22 cellular contexts compared by ENCODE assay signal in the genomic region with DNA sequence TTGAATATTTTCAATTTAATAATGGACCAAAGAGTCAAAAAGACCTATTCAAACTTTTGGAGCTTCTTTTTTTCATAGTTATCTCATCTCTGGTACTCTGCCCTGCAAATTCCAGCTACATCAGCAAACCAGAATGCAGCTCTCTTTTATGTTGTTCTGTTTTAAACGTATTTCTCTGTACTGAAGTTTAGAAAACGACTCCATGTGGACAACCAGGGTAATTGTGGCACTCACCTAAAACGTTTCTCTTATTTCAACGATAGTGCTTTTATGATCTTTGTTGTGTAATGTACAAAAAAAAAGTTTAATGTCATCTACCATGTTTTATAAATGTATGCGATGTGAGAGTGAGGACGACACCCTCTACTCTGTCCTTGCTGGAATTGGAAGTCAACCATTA.
A peak's percentile ranks its signal among the peaks of the same experiment; 100 is the strongest.
DNase-seq lines count a peak whose midpoint lies in the region; ATAC-seq and TF ChIP-seq lines count a peak whose summit lies in the region.
"Had no signal": no experiment of that assay in that cellular context is flagged by ENCODE, and none has a peak within 500 bp of the region (broad histone marks: within the 10 kb centered on the region; RNA-seq: fewer than 3 reads in every experiment).

No MANE protein-coding gene starts in this region.

- no peaks in the 10 kb centered on the region for H3K9me3 ChIP-seq in SK-N-SH
- no peaks in the 10 kb centered on the region for H3K9me3 ChIP-seq in endodermal cell (ENCODE audit: control insufficient read depth, low read length)
- H3K9me3 ChIP-seq: BE2C had no signal

- DNase-seq in SK-N-SH, result no peak
- DNase-seq in LNCaP clone FGC (ENCODE audit: low read depth), result no peak
- DNase-seq in RPMI8226, result peak; percentile 53
- no peak for DNase-seq in endodermal cell
- DNase-seq in AML-193 (lab: John Stamatoyannopoulos, UW), result no peak
- DNase-seq: BE2C; C1 segment of cervical spinal cord; CD4-positive, alpha-beta memory T cell; DMS53; DND-41; EL; GOT3; H7; HFFc6; IMR-90 had no signal

- H3K4me1 ChIP-seq in SK-N-SH (ENCODE audit: control insufficient read depth in 1 of 2, insufficient read depth in 2 of 2, low read depth in 1 of 2, low read length in 1 of 2) (no peaks in the 10 kb centered on the region), endodermal cell (ENCODE audit: control insufficient read depth, insufficient read depth, low read length) (no peaks in the 10 kb centered on the region)
- H3K4me1 ChIP-seq: BE2C had no signal

- H2AFZ ChIP-seq in SK-N-SH (ENCODE audit: low read depth), result no peak overlapping the region

- TF ChIP-seq CTCF in SK-N-SH (IDR thresholded peaks at IDR 0.05) (peak; percentile 28; the same call in 1 of the 2 replicates), LNCaP clone FGC (IDR thresholded peaks at IDR 0.05; ENCODE audit: control insufficient read depth, extremely low read depth, insufficient read depth) (0 out of 2 replicates have a peak, but pooled peaks have one; percentile 25), endodermal cell (conservative IDR thresholded peaks at IDR 0.05) (peak; percentile 15)

- H3K27ac ChIP-seq in SK-N-SH (ENCODE audit: low read depth in 2 of 2, low read length in 1 of 2) (no peak overlapping the region), endodermal cell (ENCODE audit: low read depth, low read length) (no peak overlapping the region)
- H3K27ac ChIP-seq: 22Rv1 had no signal

- 12% methylated on average over 6 of the region's 6 CpGs for WGBS in SK-N-SH (ENCODE audit: low lambda C conversion rate)
- 60 to 91% methylated on average over 1 to 6 of the region's 6 CpGs for WGBS in endodermal cell (ENCODE audit: insufficient coverage in 1 of 2, insufficient read length in 1 of 2), 2 experiments

- POLR2A ChIA-PET in SK-N-SH (lab: Yijun Ruan, JAX), result no interaction called here

- H3K4me1 Mint-ChIP-seq in endodermal cell, result peaks cover 4% of the 10 kb centered on the region
- H3K4me1 Mint-ChIP-seq: CD4-positive, alpha-beta memory T cell had no signal

- no peaks in the 10 kb centered on the region for H3K27me3 Mint-ChIP-seq in endodermal cell (ENCODE audit: insufficient read depth)
- H3K27me3 Mint-ChIP-seq: CD4-positive, alpha-beta memory T cell had no signal

- TF ChIP-seq RAD21 in SK-N-SH (IDR thresholded peaks at IDR 0.05; ENCODE audit: low read length), result no peak

- H3K4me2 ChIP-seq in SK-N-SH, result no peak overlapping the region

- no peaks in the 10 kb centered on the region for H3K9me2 ChIP-seq in SK-N-SH

- no peak overlapping the region for H3K9ac ChIP-seq in SK-N-SH
- no peak overlapping the region for H3K9ac ChIP-seq in endodermal cell (ENCODE audit: extremely low read depth, low read length, poor library complexity, severe bottlenecking)

- ATAC-seq in SK-N-SH treated with all-trans-retinoic acid at 6 μM for 48 hours (no peak), HG02885 (IDR thresholded peaks at IDR 0.05; ENCODE audit: poor library complexity, unreplicated experiment) (no peak), HG02678 (IDR thresholded peaks at IDR 0.05; ENCODE audit: unreplicated experiment) (no peak)
- ATAC-seq: GM12878, HCT116, K562 had no signal

- H3K4me3 ChIP-seq in SK-N-SH (ENCODE audit: low read depth in 2 of 2, low read length in 1 of 2) (no peak overlapping the region), LNCaP clone FGC (ENCODE audit: low read depth, low read length) (no peak overlapping the region), endodermal cell (ENCODE audit: low read length) (no peak overlapping the region)
- H3K4me3 ChIP-seq: GM12878, K562 had no signal

- H3K79me2 ChIP-seq in SK-N-SH (ENCODE audit: insufficient read depth), result no peaks in the 10 kb centered on the region

- CTCF ChIA-PET in SK-N-SH (lab: Yijun Ruan, JAX), result interaction anchor here (0.8 kb wide), 1 partner anchor 63 kb away, joined by 3 read pairs; no protein-coding TSS in a partner anchor

- H3K36me3 ChIP-seq in SK-N-SH (replicated peaks in 1 of 2; ENCODE audit: control insufficient read depth in 1 of 2, insufficient read depth in 2 of 2, low read length in 1 of 2), result no peaks in the 10 kb centered on the region
- no peaks in the 10 kb centered on the region for H3K36me3 ChIP-seq in endodermal cell (ENCODE audit: control insufficient read depth, insufficient read depth, low read length)
- H3K36me3 ChIP-seq: BE2C had no signal

- no peak overlapping the region for H3K4me3 Mint-ChIP-seq in endodermal cell
- H3K4me3 Mint-ChIP-seq: CD4-positive, alpha-beta memory T cell; HFFc6 had no signal

- no peaks in the 10 kb centered on the region for H3K36me3 Mint-ChIP-seq in endodermal cell (ENCODE audit: low read depth)

- no peaks in the 10 kb centered on the region for H4K20me1 ChIP-seq in SK-N-SH (ENCODE audit: insufficient read depth)

- H3F3A ChIP-seq in SK-N-SH (replicated peaks; ENCODE audit: insufficient read depth), result no peaks in the 10 kb centered on the region

- no peaks in the 10 kb centered on the region for H3K27me3 ChIP-seq in SK-N-SH (ENCODE audit: insufficient read depth)
- no peaks in the 10 kb centered on the region for H3K27me3 ChIP-seq in endodermal cell (ENCODE audit: control insufficient read depth, insufficient read depth, low read length, poor library complexity, severe bottlenecking)
- H3K27me3 ChIP-seq: BE2C had no signal

- H3K27ac Mint-ChIP-seq in endodermal cell, result no peak overlapping the region
- H3K27ac Mint-ChIP-seq: CD4-positive, alpha-beta memory T cell; HFFc6 had no signal

- no peaks in the 10 kb centered on the region for H3K9me3 Mint-ChIP-seq in endodermal cell

- no peak for TF ChIP-seq EP300 in SK-N-SH (IDR thresholded peaks at IDR 0.05; ENCODE audit: borderline replicate concordance in 1 of 2, low read depth in 1 of 2, low read length in 1 of 2)

TF ChIP-seq in SK-N-SH, 30 proteins besides CTCF, POLR2A, EP300 and RAD21 (continues in another document):
- no peak for TF ChIP-seq NFIC (IDR thresholded peaks at IDR 0.05; ENCODE audit: borderline replicate concordance)
- no peak for TF ChIP-seq TCF12 (IDR thresholded peaks at IDR 0.05)
- no peak for TF ChIP-seq RXRA (IDR thresholded peaks at IDR 0.05; ENCODE audit: borderline replicate concordance, low read depth)
- no peak for TF ChIP-seq NRF1 (IDR thresholded peaks at IDR 0.05; ENCODE audit: low read depth, low read length)
- no peak for TF ChIP-seq MEF2A (IDR thresholded peaks at IDR 0.05; ENCODE audit: borderline replicate concordance, low read depth)
- TF ChIP-seq POLR2AphosphoS5 (IDR thresholded peaks at IDR 0.05; ENCODE audit: low read depth, low read length), result no peak
- no peak for TF ChIP-seq FOXJ3 (CRISPR knock-in tag; IDR thresholded peaks at IDR 0.05)
- TF ChIP-seq FOSL2 (IDR thresholded peaks at IDR 0.05; ENCODE audit: borderline replicate concordance, low read depth), result no peak
- no peak for TF ChIP-seq FOXM1 (IDR thresholded peaks at IDR 0.05; ENCODE audit: low read depth)
- TF ChIP-seq TAF1 (IDR thresholded peaks at IDR 0.05; ENCODE audit: borderline replicate concordance, low read depth, low read length), result no peak
- no peak for TF ChIP-seq MXI1 (IDR thresholded peaks at IDR 0.05; ENCODE audit: low read depth, low read length)
- TF ChIP-seq, protein P1, sequence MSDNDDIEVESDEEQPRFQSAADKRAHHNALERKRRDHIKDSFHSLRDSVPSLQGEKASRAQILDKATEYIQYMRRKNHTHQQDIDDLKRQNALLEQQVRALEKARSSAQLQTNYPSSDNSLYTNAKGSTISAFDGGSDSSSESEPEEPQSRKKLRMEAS (IDR thresholded peaks at IDR 0.05; ENCODE audit: low read depth), result no peak
- TF ChIP-seq YY1 (IDR thresholded peaks at IDR 0.05; ENCODE audit: low read depth), result no peak
- no peak for TF ChIP-seq ELF1 (IDR thresholded peaks at IDR 0.05)
- TF ChIP-seq TEAD4 (IDR thresholded peaks at IDR 0.05; ENCODE audit: borderline replicate concordance, insufficient read depth), result no peak
- no peak for TF ChIP-seq SMC3 (IDR thresholded peaks at IDR 0.05; ENCODE audit: low read depth, low read length)

TF ChIP-seq in SK-N-SH treated with all-trans-retinoic acid at 6 μM for 48 hours, 23 proteins besides CTCF, POLR2A, EP300 and RAD21 (continues in another document):
- TF ChIP-seq TCF4 (CRISPR knock-in tag; IDR thresholded peaks at IDR 0.05; ENCODE audit: borderline replicate concordance), result no peak
- TF ChIP-seq, protein P2, sequence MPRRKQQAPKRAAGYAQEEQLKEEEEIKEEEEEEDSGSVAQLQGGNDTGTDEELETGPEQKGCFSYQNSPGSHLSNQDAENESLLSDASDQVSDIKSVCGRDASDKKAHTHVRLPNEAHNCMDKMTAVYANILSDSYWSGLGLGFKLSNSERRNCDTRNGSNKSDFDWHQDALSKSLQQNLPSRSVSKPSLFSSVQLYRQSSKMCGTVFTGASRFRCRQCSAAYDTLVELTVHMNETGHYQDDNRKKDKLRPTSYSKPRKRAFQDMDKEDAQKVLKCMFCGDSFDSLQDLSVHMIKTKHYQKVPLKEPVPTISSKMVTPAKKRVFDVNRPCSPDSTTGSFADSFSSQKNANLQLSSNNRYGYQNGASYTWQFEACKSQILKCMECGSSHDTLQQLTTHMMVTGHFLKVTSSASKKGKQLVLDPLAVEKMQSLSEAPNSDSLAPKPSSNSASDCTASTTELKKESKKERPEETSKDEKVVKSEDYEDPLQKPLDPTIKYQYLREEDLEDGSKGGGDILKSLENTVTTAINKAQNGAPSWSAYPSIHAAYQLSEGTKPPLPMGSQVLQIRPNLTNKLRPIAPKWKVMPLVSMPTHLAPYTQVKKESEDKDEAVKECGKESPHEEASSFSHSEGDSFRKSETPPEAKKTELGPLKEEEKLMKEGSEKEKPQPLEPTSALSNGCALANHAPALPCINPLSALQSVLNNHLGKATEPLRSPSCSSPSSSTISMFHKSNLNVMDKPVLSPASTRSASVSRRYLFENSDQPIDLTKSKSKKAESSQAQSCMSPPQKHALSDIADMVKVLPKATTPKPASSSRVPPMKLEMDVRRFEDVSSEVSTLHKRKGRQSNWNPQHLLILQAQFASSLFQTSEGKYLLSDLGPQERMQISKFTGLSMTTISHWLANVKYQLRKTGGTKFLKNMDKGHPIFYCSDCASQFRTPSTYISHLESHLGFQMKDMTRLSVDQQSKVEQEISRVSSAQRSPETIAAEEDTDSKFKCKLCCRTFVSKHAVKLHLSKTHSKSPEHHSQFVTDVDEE (CRISPR knock-in tag; IDR thresholded peaks at IDR 0.05), result no peak
- no peak for TF ChIP-seq SNAI2 (CRISPR knock-in tag; IDR thresholded peaks at IDR 0.05)
- TF ChIP-seq, protein P3, sequence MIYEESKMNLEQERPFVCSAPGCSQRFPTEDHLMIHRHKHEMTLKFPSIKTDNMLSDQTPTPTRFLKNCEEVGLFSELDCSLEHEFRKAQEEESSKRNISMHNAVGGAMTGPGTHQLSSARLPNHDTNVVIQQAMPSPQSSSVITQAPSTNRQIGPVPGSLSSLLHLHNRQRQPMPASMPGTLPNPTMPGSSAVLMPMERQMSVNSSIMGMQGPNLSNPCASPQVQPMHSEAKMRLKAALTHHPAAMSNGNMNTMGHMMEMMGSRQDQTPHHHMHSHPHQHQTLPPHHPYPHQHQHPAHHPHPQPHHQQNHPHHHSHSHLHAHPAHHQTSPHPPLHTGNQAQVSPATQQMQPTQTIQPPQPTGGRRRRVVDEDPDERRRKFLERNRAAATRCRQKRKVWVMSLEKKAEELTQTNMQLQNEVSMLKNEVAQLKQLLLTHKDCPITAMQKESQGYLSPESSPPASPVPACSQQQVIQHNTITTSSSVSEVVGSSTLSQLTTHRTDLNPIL (CRISPR knock-in tag; IDR thresholded peaks at IDR 0.05; ENCODE audit: low read depth), result no peak
- no peak for TF ChIP-seq ZNF8 (CRISPR knock-in tag; IDR thresholded peaks at IDR 0.05)
- no peak for TF ChIP-seq CSDC2 (CRISPR knock-in tag; IDR thresholded peaks at IDR 0.05)
- no peak for TF ChIP-seq ESRRG (CRISPR knock-in tag; IDR thresholded peaks at IDR 0.05)
